Comparison of ENCODE assay signal across 18 cellular contexts in the genomic region with DNA sequence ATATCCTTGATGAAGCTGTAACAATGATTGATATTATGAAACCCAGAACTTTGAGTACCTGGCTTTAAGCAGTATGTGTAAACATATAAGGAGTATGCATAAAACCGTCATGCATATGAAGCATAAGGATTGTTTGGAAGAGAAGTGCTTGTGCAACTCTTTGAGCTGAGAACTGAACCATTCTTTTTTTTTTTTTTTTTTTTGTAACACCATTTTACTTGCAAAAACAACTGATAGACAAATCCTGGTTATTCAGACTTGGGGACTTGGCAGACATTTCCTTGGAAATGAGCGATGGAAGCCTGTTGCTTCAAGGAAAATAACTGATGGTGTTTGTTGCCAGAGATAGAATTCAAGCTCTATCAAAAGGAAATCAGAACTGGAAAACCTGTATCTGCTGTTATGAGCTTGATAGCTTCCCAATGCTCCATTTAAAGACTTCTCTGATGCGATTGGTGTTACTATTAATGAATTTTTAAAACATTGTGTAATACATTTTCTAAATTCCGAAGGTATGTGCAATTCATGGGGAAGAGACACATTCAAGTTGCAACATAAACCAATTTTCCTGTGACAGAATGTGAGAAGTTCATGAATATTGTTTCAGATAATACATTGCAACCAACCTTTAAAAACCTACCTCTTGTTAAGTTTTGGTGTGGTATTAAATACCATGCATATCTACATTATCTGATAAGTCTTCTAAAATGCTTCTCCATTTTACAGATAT. TPM values are rescaled to one million over a fixed set of nuclear protein-coding genes. Genes with fewer than 3 reads are reported as not detected.
DNase-seq lines count a peak whose midpoint lies in the region; ATAC-seq, FAIRE-seq and TF ChIP-seq lines count a peak whose summit lies in the region.
"Had no signal": no experiment of that assay in that cellular context is flagged by ENCODE, and none has a peak within 500 bp of the region (broad histone marks: within the 10 kb centered on the region; RNA-seq: fewer than 3 reads in every experiment).

No MANE protein-coding gene starts in this region.

- no peaks in the 10 kb centered on the region for H3K9me3 ChIP-seq in breast epithelium
- H3K9me3 ChIP-seq in SJSA1 (replicated peaks), result no peaks in the 10 kb centered on the region
- H3K9me3 ChIP-seq: Caco-2, upper lobe of right lung had no signal

- H3K4me3 ChIP-seq in breast epithelium (no peak overlapping the region), SJSA1 (no peak overlapping the region), fibroblast of mammary gland (ENCODE audit: control insufficient read depth, low read depth, low read length) (no peak overlapping the region)
- H3K4me3 ChIP-seq: upper lobe of right lung had no signal

- peaks cover 8% of the 10 kb centered on the region for H3K9me3 Mint-ChIP-seq in MCF 10A (ENCODE audit: unreplicated experiment)
- H3K9me3 Mint-ChIP-seq: dendritic cell treated with granulocyte-macrophage colony-stimulating factor and Interleukin-4, amounts not matched to agents 40 ng/mL and 50 ng/mL, for 4 days; neural crest cell had no signal

- no peak for ATAC-seq in HG03280 (IDR thresholded peaks at IDR 0.05; ENCODE audit: unreplicated experiment)
- no peak for ATAC-seq in HG03342 (IDR thresholded peaks at IDR 0.05; ENCODE audit: unreplicated experiment)
- ATAC-seq: upper lobe of right lung had no signal

- H3K4me1 Mint-ChIP-seq in MCF 10A (ENCODE audit: insufficient read depth, unreplicated experiment), result peaks cover 13% of the 10 kb centered on the region

- H3K27ac ChIP-seq in breast epithelium, result no peak overlapping the region
- peak overlapping the region; percentile 88 for H3K27ac ChIP-seq in SJSA1
- H3K27ac ChIP-seq: 22Rv1, upper lobe of right lung had no signal

- no peak for TF ChIP-seq POLR2A in breast epithelium (IDR thresholded peaks at IDR 0.05)

- no peak overlapping the region for H3K4me3 Mint-ChIP-seq in MCF 10A (ENCODE audit: unreplicated experiment)
- H3K4me3 Mint-ChIP-seq: dendritic cell treated with granulocyte-macrophage colony-stimulating factor and Interleukin-4, amounts not matched to agents 40 ng/mL and 50 ng/mL, for 4 days; neural crest cell had no signal

- POLR2A ChIA-PET in MCF 10A (lab: Yijun Ruan, JAX), result interaction anchor here (0.7 to 2.3 kb wide), 5 partner anchors 11 to 140 kb away, joined by 3 to 9 read pairs (median 4); no protein-coding TSS in a partner anchor

- H3K27ac Mint-ChIP-seq in MCF 10A (ENCODE audit: low read depth, unreplicated experiment), result peak overlapping the region; percentile 47
- H3K27ac Mint-ChIP-seq: dendritic cell treated with granulocyte-macrophage colony-stimulating factor and Interleukin-4, amounts not matched to agents 40 ng/mL and 50 ng/mL, for 4 days had no signal

- FAIRE-seq in urothelium cell line (lab: Jason Lieb, UNC), result no peak

- H3K36me3 Mint-ChIP-seq in MCF 10A (ENCODE audit: insufficient read depth, unreplicated experiment), result no peaks in the 10 kb centered on the region

- TF ChIP-seq CTCF in MCF 10A (IDR thresholded peaks at IDR 0.05; ENCODE audit: unreplicated experiment), result no peak
- TF ChIP-seq CTCF in breast epithelium (IDR thresholded peaks at IDR 0.05), result no peak
- TF ChIP-seq CTCF in fibroblast of mammary gland (conservative IDR thresholded peaks at IDR 0.05; ENCODE audit: control insufficient read depth, insufficient read depth, low read depth, low read length), result no peak

- CTCF ChIA-PET in MCF 10A (lab: Yijun Ruan, JAX), result interaction anchor here (0.5 to 0.8 kb wide), 4 partner anchors 21 to 712 kb away, joined by 3 read pairs; no protein-coding TSS in a partner anchor

- no TSS peak for BruUV-seq in MCF 10A (replicated peaks; lab: Mats Ljungman, UMichigan)

- H3K27me3 ChIP-seq in breast epithelium, result no peaks in the 10 kb centered on the region
- no peaks in the 10 kb centered on the region for H3K27me3 ChIP-seq in SJSA1 (replicated peaks)
- H3K27me3 ChIP-seq: upper lobe of right lung had no signal

- DNase-seq in MCF 10A (ENCODE audit: unreplicated experiment), result peak; percentile 72
- no peak for DNase-seq in breast epithelium (ENCODE audit: low spot score in 2 of 2)
- peak in 1 of 2 experiments; percentile 74 for DNase-seq in SJSA1 (ENCODE audit: low read depth in 1 of 2, low spot score in 2 of 2)
- DNase-seq in fibroblast of mammary gland (ENCODE audit: low read depth), result peak; percentile 54
- peak; percentile 27 for DNase-seq in urothelium cell line (ENCODE audit: low spot score)
- no peak for DNase-seq in activated CD8-positive, alpha-beta memory T cell treated with anti-CD3 and anti-CD28 coated beads, Interleukin-2, amount 50 U/mL, for 48 hours
- DNase-seq: activated CD4-positive, alpha-beta T cell treated with anti-CD3 and anti-CD28 coated beads for 4 hours; Caco-2; foreskin melanocyte; GOT3; NCI-H187; NCI-H526 treated with DMSO at 0.1 percent for 48 hours; upper lobe of right lung had no signal

- no peaks in the 10 kb centered on the region for H3K36me3 ChIP-seq in breast epithelium
- H3K36me3 ChIP-seq in SJSA1, result no peaks in the 10 kb centered on the region
- H3K36me3 ChIP-seq: upper lobe of right lung had no signal

- intact Hi-C loops in MCF 10A (cut with micrococcal nuclease), result loop anchor here (5.0 kb wide), 1 partner anchor 67 kb away; no protein-coding TSS in a partner anchor
- intact Hi-C loops in breast epithelium (cut with DNase I; ENCODE audit: low total_unique reads), result loop anchor here (5.0 kb wide), 1 partner anchor 398 kb away; no protein-coding TSS in a partner anchor

- H3K4me1 ChIP-seq in breast epithelium, result no peaks in the 10 kb centered on the region
- peaks cover 67% of the 10 kb centered on the region for H3K4me1 ChIP-seq in SJSA1 (replicated peaks)
- H3K4me1 ChIP-seq: upper lobe of right lung had no signal

- H3K27me3 Mint-ChIP-seq in MCF 10A (ENCODE audit: insufficient read depth, unreplicated experiment), result no peaks in the 10 kb centered on the region
- H3K27me3 Mint-ChIP-seq: dendritic cell treated with granulocyte-macrophage colony-stimulating factor and Interleukin-4, amounts not matched to agents 40 ng/mL and 50 ng/mL, for 4 days had no signal

RNA-seq across cellular contexts. Expression of a gene that starts 47.0 kb away (rescaled TPM):
- 132 and 165 TPM in 2 replicates for total RNA-seq in MCF 10A (2022)
- total RNA-seq in breast epithelium, result 100 to 1,000 TPM in 1 of 3 donors, 10 to 100 TPM in 2; 54.2 to 125 (median 87.2) TPM
- total RNA-seq in SJSA1 (2014; rRNA removed; shearing (Covaris generic)), result 338 and 483 TPM in 2 replicates

Comparison
In these comparisons a context has a peak if more than half of its experiments do, and no peak if none do; other contexts are left out.
1. DNase-seq: peak in MCF 10A (single experiment), fibroblast of mammary gland (single experiment) and urothelium cell line (single experiment); none in breast epithelium (0 of 2) and activated CD8-positive, alpha-beta memory T cell treated with anti-CD3 and anti-CD28 coated beads, Interleukin-2, amount 50 U/mL, for 48 hours (single experiment).